Comparison of ENCODE assay signal across 10 cellular contexts in genomic region chr4:165328101-165328425, GRCh38. TPM values are rescaled to one million over a fixed set of nuclear protein-coding genes. Genes with fewer than 3 reads are reported as not detected.
DNase-seq lines count a peak whose midpoint lies in the region; ATAC-seq and TF ChIP-seq lines count a peak whose summit lies in the region.
"Had no signal": no experiment of that assay in that cellular context is flagged by ENCODE, and none has a peak within 500 bp of the region (broad histone marks: within the 10 kb centered on the region; RNA-seq: fewer than 3 reads in every experiment).

No MANE protein-coding gene starts in this region.

- DNase-seq in heart right ventricle: no peak
- DNase-seq in left cardiac atrium: no peak
- DNase-seq in adipocyte (ENCODE audit: low read depth): no peak
- no peak for DNase-seq in left lung
- DNase-seq in uterus: no peak
- no peak for DNase-seq in amygdala (lab: John Stamatoyannopoulos, UW)
- no peak for DNase-seq in HEK293T (ENCODE audit: extremely low spot score)
- DNase-seq: activated CD8-positive, alpha-beta memory T cell treated with anti-CD3 and anti-CD28 coated beads, Interleukin-2, amount 50 U/mL, for 4 hours had no signal

- H3K9me3 ChIP-seq in heart right ventricle (no peaks in the 10 kb centered on the region), adipocyte (ENCODE audit: control insufficient read depth, low read length) (no peaks in the 10 kb centered on the region), left lung (no peaks in the 10 kb centered on the region), uterus (no peaks in the 10 kb centered on the region)

- 1 to 2% methylated on average over 7 of the region's 7 CpGs for WGBS in heart right ventricle, 2 donors

- POLR2A ChIA-PET in HEK293T (lab: Yijun Ruan, JAX): interaction anchor here (2.1 kb wide), 1 partner anchor 13 kb away, joined by 12 read pairs; no protein-coding TSS in a partner anchor

- H3K9ac ChIP-seq in adipocyte (ENCODE audit: low read length): peak overlapping the region; percentile 88

- TF ChIP-seq POLR2A in uterus (IDR thresholded peaks at IDR 0.05): no peak

- peak overlapping the region; percentile 65 to 96 (median 86) for H3K4me3 ChIP-seq in heart right ventricle
- H3K4me3 ChIP-seq in adipocyte (ENCODE audit: low read length): peak overlapping the region; percentile 92
- peak overlapping the region; percentile 82 to 85 for H3K4me3 ChIP-seq in left lung
- peak overlapping the region; percentile 81 to 95 for H3K4me3 ChIP-seq in uterus

- intact Hi-C loops in heart right ventricle (cut with DNase I) (loop anchor here in 9 of 10 donors (5.0 to 10.0 kb wide), 2 partner anchors 121 to 123 kb away; partner anchors contain the start of gene KLHL2 (in 9 of the 9)), left cardiac atrium (cut with DNase I) (loop anchor here in 1 of 2 donors (10.0 kb wide), 1 partner anchor 123 kb away; the partner anchor contains the start of gene KLHL2), left lung (cut with DNase I) (no loop called here), uterus (cut with DNase I; ENCODE audit: low total_unique reads) (no loop called here)

- TF ChIP-seq CTCF in heart right ventricle (IDR thresholded peaks at IDR 0.05): peak in 1 of 9 donors; percentile 0
- no peak for TF ChIP-seq CTCF in left lung (IDR thresholded peaks at IDR 0.05)
- TF ChIP-seq CTCF in uterus (IDR thresholded peaks at IDR 0.05): no peak

- H3K36me3 ChIP-seq in heart right ventricle (peaks cover 0 to 7% (median 0%) of the 10 kb centered on the region in 9 donors), adipocyte (ENCODE audit: control insufficient read depth, insufficient read depth, low read length, severe bottlenecking) (peaks cover 12% of the 10 kb centered on the region), left lung (peaks cover 0 to 17% of the 10 kb centered on the region in 2 donors), uterus (no peaks in the 10 kb centered on the region)

- ATAC-seq in heart right ventricle (no peak), left cardiac atrium (no peak), left lung (peak; percentile 1), HG03457 (IDR thresholded peaks at IDR 0.05; ENCODE audit: unreplicated experiment) (no peak)

- CTCF ChIA-PET in HEK293T (lab: Yijun Ruan, JAX): no interaction called here

- H3K4me1 ChIP-seq in heart right ventricle (peaks cover 2 to 40% (median 18%) of the 10 kb centered on the region in 9 donors), adipocyte (ENCODE audit: control insufficient read depth, insufficient read depth, low read length) (peaks cover 48% of the 10 kb centered on the region), left lung (peaks cover 0 to 48% of the 10 kb centered on the region in 2 donors), uterus (no peaks in the 10 kb centered on the region)

- no peaks in the 10 kb centered on the region for H3K27me3 ChIP-seq in heart right ventricle
- no peaks in the 10 kb centered on the region for H3K27me3 ChIP-seq in adipocyte (replicated peaks; ENCODE audit: control insufficient read depth, insufficient read depth, low read length)
- no peaks in the 10 kb centered on the region for H3K27me3 ChIP-seq in left lung
- H3K27me3 ChIP-seq in uterus: no peaks in the 10 kb centered on the region

- peak overlapping the region in 7 of 10 donors; percentile 42 to 87 (median 79) for H3K27ac ChIP-seq in heart right ventricle
- peak overlapping the region; percentile 87 to 88 for H3K27ac ChIP-seq in left lung
- H3K27ac ChIP-seq in uterus: peak overlapping the region; percentile 78 to 83

TF ChIP-seq in HEK293T, 16 proteins besides CTCF, POLR2A, EP300 and RAD21:
- TF ChIP-seq BHLHE40 (IDR thresholded peaks at IDR 0.05; ENCODE audit: borderline replicate concordance) (no peak), TARDBP (IDR thresholded peaks at IDR 0.05) (no peak), FOXA1 (IDR thresholded peaks at IDR 0.05) (no peak)
TF ChIP-seq in HEK293T: peak in this region for 0.

RNA-seq across cellular contexts. Expression of gene MSMO1, which starts 0.6 kb away (rescaled TPM):
- total RNA-seq in heart right ventricle: 10 to 100 TPM in 2 of 10 donors, 1 to 10 TPM in 8; 5.9 to 11.9 (median 9.0) TPM
- 10 to 100 TPM in 1 of 2 donors, 1 to 10 TPM in 1; 3.7 to 15.1 TPM for polyA plus RNA-seq in heart right ventricle
- total RNA-seq in left cardiac atrium: 10 to 100 TPM; 16.8 to 22.9 TPM
- 100 to 1,000 TPM; 119 to 270 TPM for total RNA-seq in left lung
- total RNA-seq in uterus: 10 to 100 TPM in 3 of 4 donors, 1 to 10 TPM in 1; 8.7 to 87.8 (median 18.9) TPM

RNA-seq across cellular contexts. Expression of gene CPE, which starts 50.7 kb away (rescaled TPM):
- total RNA-seq in heart right ventricle: 10 to 100 TPM; 16.9 to 57.6 (median 28.1) TPM
- polyA plus RNA-seq in heart right ventricle: 10 to 100 TPM; 20.4 to 25.7 TPM
- total RNA-seq in left cardiac atrium: 10 to 100 TPM; 84.8 to 92.5 TPM
- total RNA-seq in left lung: 10 to 100 TPM; 24.5 to 28.9 TPM
- 100 to 1,000 TPM in 3 of 4 donors, 10 to 100 TPM in 1; 85.0 to 395 (median 129) TPM for total RNA-seq in uterus
- total RNA-seq: natural killer cell had no signal

Comparison
In these comparisons a context has a peak if more than half of its experiments do, and no peak if none do; other contexts are left out.
1. intact Hi-C loops: an anchor here in heart right ventricle (5.0 to 10.0 kb wide); none called in left lung and uterus.